ENCODE assay signal across 11 cellular contexts in the genomic region with DNA sequence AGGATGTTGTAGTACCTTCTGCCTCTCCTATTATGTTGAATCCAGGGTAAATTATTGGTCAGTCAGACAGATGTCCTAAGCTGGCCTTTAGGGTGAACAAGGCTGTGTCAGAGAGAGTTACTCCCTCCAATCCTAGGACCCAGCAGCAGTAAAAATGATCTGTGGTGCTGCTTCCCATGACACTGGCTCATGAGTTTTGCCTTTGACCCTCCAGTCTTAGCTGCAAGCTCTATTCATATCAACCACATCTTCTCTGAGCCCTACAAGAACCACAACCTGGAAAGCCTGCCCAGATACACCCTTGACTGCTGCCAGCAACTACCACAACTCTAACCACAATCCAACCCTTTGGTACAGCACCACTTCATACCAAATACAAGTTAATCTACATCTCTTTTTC. TPM values are rescaled to one million over a fixed set of nuclear protein-coding genes. Genes with fewer than 3 reads are reported as not detected.
A peak's percentile ranks its signal among the peaks of the same experiment; 100 is the strongest.
DNase-seq lines count a peak whose midpoint lies in the region; ATAC-seq and FAIRE-seq lines count a peak whose summit lies in the region.
"Had no signal": no experiment of that assay in that cellular context is flagged by ENCODE, and none has a peak within 500 bp of the region (broad histone marks: within the 10 kb centered on the region; RNA-seq: fewer than 3 reads in every experiment).

No MANE protein-coding gene starts in this region.

- FAIRE-seq in RCC 7860 (lab: Jason Lieb, UNC), result peak; percentile 92

- no peak overlapping the region for H3K27ac Mint-ChIP-seq in activated naive CD4-positive, alpha-beta T cell treated with anti-CD3 and anti-CD28 coated beads, Interleukin-2, amount 10 ng/mL, durations not matched to agents 7 days and 5 days

- no peaks in the 10 kb centered on the region for H3K9me3 Mint-ChIP-seq in activated naive CD4-positive, alpha-beta T cell treated with anti-CD3 and anti-CD28 coated beads, Interleukin-2, amount 10 ng/mL, durations not matched to agents 7 days and 5 days

- H3K36me3 Mint-ChIP-seq in activated naive CD4-positive, alpha-beta T cell treated with anti-CD3 and anti-CD28 coated beads, Interleukin-2, amount 10 ng/mL, durations not matched to agents 7 days and 5 days, result no peaks in the 10 kb centered on the region

- no peak overlapping the region for H3K4me3 Mint-ChIP-seq in activated naive CD4-positive, alpha-beta T cell treated with anti-CD3 and anti-CD28 coated beads, Interleukin-2, amount 10 ng/mL, durations not matched to agents 7 days and 5 days

- intact Hi-C loops in left ventricle myocardium superior (cut with micrococcal nuclease), result no loop called here

- DNase-seq in activated naive CD4-positive, alpha-beta T cell treated with anti-CD3 and anti-CD28 coated beads, Interleukin-2, amount 10 ng/mL, durations not matched to agents 7 days and 5 days, result peak; percentile 38
- DNase-seq in activated naive CD4-positive, alpha-beta T cell (lab: John Stamatoyannopoulos, UW), result no peak
- peak; percentile 66 for DNase-seq in RCC 7860 (ENCODE audit: low spot score)
- DNase-seq in fibroblast of peridontal ligament (ENCODE audit: extremely low read depth), result peak; percentile 78
- peak; percentile 13 for DNase-seq in stimulated activated naive CD8-positive, alpha-beta T cell treated with anti-CD3 and anti-CD28 coated beads, Interleukin-15, Interleukin-2, amounts not matched to agents 100 U/mL and 50 U/mL, for 24 hours
- DNase-seq in left ventricle myocardium superior, result no peak
- DNase-seq: dorsolateral prefrontal cortex; NCI-H510A; stimulated activated naive CD4-positive, alpha-beta T cell treated with Interleukin-2 at 50 U/mL for 16 hours had no signal

- peak; percentile 78 for ATAC-seq in stimulated activated naive CD8-positive, alpha-beta T cell treated with anti-CD3 and anti-CD28 coated beads, Interleukin-15, Interleukin-2, amounts not matched to agents 100 U/mL and 50 U/mL, for 24 hours
- no peak for ATAC-seq in GM18873 (IDR thresholded peaks at IDR 0.05; ENCODE audit: low FRiP score, unreplicated experiment)
- no peak for ATAC-seq in left ventricle myocardium superior
- no peak for ATAC-seq in GM19452 (IDR thresholded peaks at IDR 0.05; ENCODE audit: unreplicated experiment)

- no peaks in the 10 kb centered on the region for H3K27me3 Mint-ChIP-seq in activated naive CD4-positive, alpha-beta T cell treated with anti-CD3 and anti-CD28 coated beads, Interleukin-2, amount 10 ng/mL, durations not matched to agents 7 days and 5 days

- CTCF ChIA-PET in activated naive CD4-positive, alpha-beta T cell treated with anti-CD3 and anti-CD28 coated beads, Interleukin-2, amount 10 ng/mL, durations not matched to agents 7 days and 5 days (lab: Charles Lee), result no interaction called here

- peaks cover 8% of the 10 kb centered on the region for H3K4me1 Mint-ChIP-seq in activated naive CD4-positive, alpha-beta T cell treated with anti-CD3 and anti-CD28 coated beads, Interleukin-2, amount 10 ng/mL, durations not matched to agents 7 days and 5 days

RNA-seq across cellular contexts. Expression of gene PHLDB2, which starts 27.2 kb away (rescaled TPM):
- 128 TPM for total RNA-seq in left ventricle myocardium superior

Comparison
In these comparisons a context has a peak if more than half of its experiments do, and no peak if none do; other contexts are left out.
1. DNase-seq: peak in activated naive CD4-positive, alpha-beta T cell treated with anti-CD3 and anti-CD28 coated beads, Interleukin-2, amount 10 ng/mL, durations not matched to agents 7 days and 5 days (single experiment), RCC 7860 (single experiment), fibroblast of peridontal ligament (single experiment) and stimulated activated naive CD8-positive, alpha-beta T cell treated with anti-CD3 and anti-CD28 coated beads, Interleukin-15, Interleukin-2, amounts not matched to agents 100 U/mL and 50 U/mL, for 24 hours (single experiment); none in activated naive CD4-positive, alpha-beta T cell (0 of 4) and left ventricle myocardium superior (single experiment).